Comparison of ENCODE assay signal across 1 cellular context in genomic region chr9:35905912-35906679, GRCh38.
TF ChIP-seq lines count a peak whose summit lies in the region.

Gene HRCT1, plus strand, starts transcription at chr9:35906202. Its CDS starts 86 bp downstream, at chr9:35906288.

TF ChIP-seq in HepG2, 621 proteins besides CTCF, POLR2A, EP300 and RAD21 (continued from another document and continues in another):
- TF ChIP-seq FOXK2 (IDR thresholded peaks at IDR 0.05) (no peak), NFATC3 (CRISPR knock-in tag; IDR thresholded peaks at IDR 0.05) (no peak), ZNF101 (CRISPR knock-in tag; IDR thresholded peaks at IDR 0.05; ENCODE audit: borderline replicate concordance, low read depth) (no peak), ZNF556 (CRISPR knock-in tag; IDR thresholded peaks at IDR 0.05; ENCODE audit: borderline replicate concordance) (no peak), ZNF44 (CRISPR knock-in tag; IDR thresholded peaks at IDR 0.05) (no peak), NR2F6 (IDR thresholded peaks at IDR 0.05) (no peak), NR2F6 (CRISPR knock-in tag; IDR thresholded peaks at IDR 0.05) (peak; percentile 29; the same call in 1 of the 2 replicates), TEAD2 (CRISPR knock-in tag; IDR thresholded peaks at IDR 0.05) (no peak), ZNF766 (CRISPR knock-in tag; IDR thresholded peaks at IDR 0.05; ENCODE audit: borderline replicate concordance) (no peak), HNRNPLL (IDR thresholded peaks at IDR 0.05; ENCODE audit: low read depth, low read length, poor library complexity, severe bottlenecking) (no peak), ZNF431 (CRISPR knock-in tag; IDR thresholded peaks at IDR 0.05; ENCODE audit: borderline replicate concordance, low read depth) (no peak), ZNF788 (CRISPR knock-in tag; IDR thresholded peaks at IDR 0.05; ENCODE audit: borderline replicate concordance) (no peak), SP4 (CRISPR knock-in tag; IDR thresholded peaks at IDR 0.05) (0 out of 2 replicates have a peak, but pooled peaks have one; percentile 18), TRIM24 (CRISPR knock-in tag; IDR thresholded peaks at IDR 0.05) (no peak), ZNF691 (CRISPR knock-in tag; IDR thresholded peaks at IDR 0.05; ENCODE audit: borderline replicate concordance, low read depth) (no peak), ATF5 (CRISPR knock-in tag; IDR thresholded peaks at IDR 0.05; ENCODE audit: low read depth) (no peak), ZBTB3 (CRISPR knock-in tag; IDR thresholded peaks at IDR 0.05; ENCODE audit: borderline replicate concordance, low read depth) (no peak), E2F5 (CRISPR knock-in tag; conservative IDR thresholded peaks at IDR 0.05) (no peak), ZNF280B (CRISPR knock-in tag; IDR thresholded peaks at IDR 0.05; ENCODE audit: borderline replicate concordance) (0 out of 2 replicates have a peak, but pooled peaks have one; percentile 52), ZBTB7B (CRISPR knock-in tag; IDR thresholded peaks at IDR 0.05) (peak; percentile 61; the same call in 1 of the 2 replicates), ZNF33A (CRISPR knock-in tag; IDR thresholded peaks at IDR 0.05; ENCODE audit: borderline replicate concordance) (no peak), SRY (CRISPR knock-in tag; IDR thresholded peaks at IDR 0.05) (no peak), PPARG (CRISPR knock-in tag; conservative IDR thresholded peaks at IDR 0.05) (peak; percentile 53; the same call in 1 of the 2 replicates), PAX8 (CRISPR knock-in tag; IDR thresholded peaks at IDR 0.05; ENCODE audit: borderline replicate concordance) (no peak)
- TF ChIP-seq, protein P1, sequence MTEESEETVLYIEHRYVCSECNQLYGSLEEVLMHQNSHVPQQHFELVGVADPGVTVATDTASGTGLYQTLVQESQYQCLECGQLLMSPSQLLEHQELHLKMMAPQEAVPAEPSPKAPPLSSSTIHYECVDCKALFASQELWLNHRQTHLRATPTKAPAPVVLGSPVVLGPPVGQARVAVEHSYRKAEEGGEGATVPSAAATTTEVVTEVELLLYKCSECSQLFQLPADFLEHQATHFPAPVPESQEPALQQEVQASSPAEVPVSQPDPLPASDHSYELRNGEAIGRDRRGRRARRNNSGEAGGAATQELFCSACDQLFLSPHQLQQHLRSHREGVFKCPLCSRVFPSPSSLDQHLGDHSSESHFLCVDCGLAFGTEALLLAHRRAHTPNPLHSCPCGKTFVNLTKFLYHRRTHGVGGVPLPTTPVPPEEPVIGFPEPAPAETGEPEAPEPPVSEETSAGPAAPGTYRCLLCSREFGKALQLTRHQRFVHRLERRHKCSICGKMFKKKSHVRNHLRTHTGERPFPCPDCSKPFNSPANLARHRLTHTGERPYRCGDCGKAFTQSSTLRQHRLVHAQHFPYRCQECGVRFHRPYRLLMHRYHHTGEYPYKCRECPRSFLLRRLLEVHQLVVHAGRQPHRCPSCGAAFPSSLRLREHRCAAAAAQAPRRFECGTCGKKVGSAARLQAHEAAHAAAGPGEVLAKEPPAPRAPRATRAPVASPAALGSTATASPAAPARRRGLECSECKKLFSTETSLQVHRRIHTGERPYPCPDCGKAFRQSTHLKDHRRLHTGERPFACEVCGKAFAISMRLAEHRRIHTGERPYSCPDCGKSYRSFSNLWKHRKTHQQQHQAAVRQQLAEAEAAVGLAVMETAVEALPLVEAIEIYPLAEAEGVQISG (CRISPR knock-in tag; IDR thresholded peaks at IDR 0.05), result 0 out of 2 replicates have a peak, but pooled peaks have one; percentile 19
- TF ChIP-seq, protein P2, sequence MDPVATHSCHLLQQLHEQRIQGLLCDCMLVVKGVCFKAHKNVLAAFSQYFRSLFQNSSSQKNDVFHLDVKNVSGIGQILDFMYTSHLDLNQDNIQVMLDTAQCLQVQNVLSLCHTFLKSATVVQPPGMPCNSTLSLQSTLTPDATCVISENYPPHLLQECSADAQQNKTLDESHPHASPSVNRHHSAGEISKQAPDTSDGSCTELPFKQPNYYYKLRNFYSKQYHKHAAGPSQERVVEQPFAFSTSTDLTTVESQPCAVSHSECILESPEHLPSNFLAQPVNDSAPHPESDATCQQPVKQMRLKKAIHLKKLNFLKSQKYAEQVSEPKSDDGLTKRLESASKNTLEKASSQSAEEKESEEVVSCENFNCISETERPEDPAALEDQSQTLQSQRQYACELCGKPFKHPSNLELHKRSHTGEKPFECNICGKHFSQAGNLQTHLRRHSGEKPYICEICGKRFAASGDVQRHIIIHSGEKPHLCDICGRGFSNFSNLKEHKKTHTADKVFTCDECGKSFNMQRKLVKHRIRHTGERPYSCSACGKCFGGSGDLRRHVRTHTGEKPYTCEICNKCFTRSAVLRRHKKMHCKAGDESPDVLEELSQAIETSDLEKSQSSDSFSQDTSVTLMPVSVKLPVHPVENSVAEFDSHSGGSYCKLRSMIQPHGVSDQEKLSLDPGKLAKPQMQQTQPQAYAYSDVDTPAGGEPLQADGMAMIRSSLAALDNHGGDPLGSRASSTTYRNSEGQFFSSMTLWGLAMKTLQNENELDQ (CRISPR knock-in tag; IDR thresholded peaks at IDR 0.05; ENCODE audit: borderline replicate concordance), result no peak
- TF ChIP-seq, protein P3, sequence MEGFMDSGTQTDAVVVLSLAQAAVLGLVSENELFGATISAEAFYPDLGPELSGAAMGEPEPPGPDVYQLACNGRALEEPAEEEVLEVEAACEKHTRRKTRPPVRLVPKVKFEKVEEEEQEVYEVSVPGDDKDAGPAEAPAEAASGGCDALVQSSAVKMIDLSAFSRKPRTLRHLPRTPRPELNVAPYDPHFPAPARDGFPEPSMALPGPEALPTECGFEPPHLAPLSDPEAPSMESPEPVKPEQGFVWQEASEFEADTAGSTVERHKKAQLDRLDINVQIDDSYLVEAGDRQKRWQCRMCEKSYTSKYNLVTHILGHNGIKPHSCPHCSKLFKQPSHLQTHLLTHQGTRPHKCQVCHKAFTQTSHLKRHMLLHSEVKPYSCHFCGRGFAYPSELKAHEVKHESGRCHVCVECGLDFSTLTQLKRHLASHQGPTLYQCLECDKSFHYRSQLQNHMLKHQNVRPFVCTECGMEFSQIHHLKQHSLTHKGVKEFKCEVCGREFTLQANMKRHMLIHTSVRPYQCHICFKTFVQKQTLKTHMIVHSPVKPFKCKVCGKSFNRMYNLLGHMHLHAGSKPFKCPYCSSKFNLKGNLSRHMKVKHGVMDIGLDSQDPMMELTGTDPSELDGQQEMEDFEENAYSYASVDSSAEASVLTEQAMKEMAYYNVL (CRISPR knock-in tag; IDR thresholded peaks at IDR 0.05; ENCODE audit: borderline replicate concordance), result 0 out of 2 replicates have a peak, but pooled peaks have one; percentile 23
- TF ChIP-seq, protein P4, sequence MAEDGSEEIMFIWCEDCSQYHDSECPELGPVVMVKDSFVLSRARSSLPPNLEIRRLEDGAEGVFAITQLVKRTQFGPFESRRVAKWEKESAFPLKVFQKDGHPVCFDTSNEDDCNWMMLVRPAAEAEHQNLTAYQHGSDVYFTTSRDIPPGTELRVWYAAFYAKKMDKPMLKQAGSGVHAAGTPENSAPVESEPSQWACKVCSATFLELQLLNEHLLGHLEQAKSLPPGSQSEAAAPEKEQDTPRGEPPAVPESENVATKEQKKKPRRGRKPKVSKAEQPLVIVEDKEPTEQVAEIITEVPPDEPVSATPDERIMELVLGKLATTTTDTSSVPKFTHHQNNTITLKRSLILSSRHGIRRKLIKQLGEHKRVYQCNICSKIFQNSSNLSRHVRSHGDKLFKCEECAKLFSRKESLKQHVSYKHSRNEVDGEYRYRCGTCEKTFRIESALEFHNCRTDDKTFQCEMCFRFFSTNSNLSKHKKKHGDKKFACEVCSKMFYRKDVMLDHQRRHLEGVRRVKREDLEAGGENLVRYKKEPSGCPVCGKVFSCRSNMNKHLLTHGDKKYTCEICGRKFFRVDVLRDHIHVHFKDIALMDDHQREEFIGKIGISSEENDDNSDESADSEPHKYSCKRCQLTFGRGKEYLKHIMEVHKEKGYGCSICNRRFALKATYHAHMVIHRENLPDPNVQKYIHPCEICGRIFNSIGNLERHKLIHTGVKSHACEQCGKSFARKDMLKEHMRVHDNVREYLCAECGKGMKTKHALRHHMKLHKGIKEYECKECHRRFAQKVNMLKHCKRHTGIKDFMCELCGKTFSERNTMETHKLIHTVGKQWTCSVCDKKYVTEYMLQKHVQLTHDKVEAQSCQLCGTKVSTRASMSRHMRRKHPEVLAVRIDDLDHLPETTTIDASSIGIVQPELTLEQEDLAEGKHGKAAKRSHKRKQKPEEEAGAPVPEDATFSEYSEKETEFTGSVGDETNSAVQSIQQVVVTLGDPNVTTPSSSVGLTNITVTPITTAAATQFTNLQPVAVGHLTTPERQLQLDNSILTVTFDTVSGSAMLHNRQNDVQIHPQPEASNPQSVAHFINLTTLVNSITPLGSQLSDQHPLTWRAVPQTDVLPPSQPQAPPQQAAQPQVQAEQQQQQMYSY (CRISPR knock-in tag; IDR thresholded peaks at IDR 0.05), result no peak
- TF ChIP-seq, protein P5, sequence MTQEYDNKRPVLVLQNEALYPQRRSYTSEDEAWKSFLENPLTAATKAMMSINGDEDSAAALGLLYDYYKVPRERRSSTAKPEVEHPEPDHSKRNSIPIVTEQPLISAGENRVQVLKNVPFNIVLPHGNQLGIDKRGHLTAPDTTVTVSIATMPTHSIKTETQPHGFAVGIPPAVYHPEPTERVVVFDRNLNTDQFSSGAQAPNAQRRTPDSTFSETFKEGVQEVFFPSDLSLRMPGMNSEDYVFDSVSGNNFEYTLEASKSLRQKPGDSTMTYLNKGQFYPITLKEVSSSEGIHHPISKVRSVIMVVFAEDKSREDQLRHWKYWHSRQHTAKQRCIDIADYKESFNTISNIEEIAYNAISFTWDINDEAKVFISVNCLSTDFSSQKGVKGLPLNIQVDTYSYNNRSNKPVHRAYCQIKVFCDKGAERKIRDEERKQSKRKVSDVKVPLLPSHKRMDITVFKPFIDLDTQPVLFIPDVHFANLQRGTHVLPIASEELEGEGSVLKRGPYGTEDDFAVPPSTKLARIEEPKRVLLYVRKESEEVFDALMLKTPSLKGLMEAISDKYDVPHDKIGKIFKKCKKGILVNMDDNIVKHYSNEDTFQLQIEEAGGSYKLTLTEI (CRISPR knock-in tag; conservative IDR thresholded peaks at IDR 0.05), result no peak
